ENCODE assay signal across 8 cellular contexts in the genomic region with DNA sequence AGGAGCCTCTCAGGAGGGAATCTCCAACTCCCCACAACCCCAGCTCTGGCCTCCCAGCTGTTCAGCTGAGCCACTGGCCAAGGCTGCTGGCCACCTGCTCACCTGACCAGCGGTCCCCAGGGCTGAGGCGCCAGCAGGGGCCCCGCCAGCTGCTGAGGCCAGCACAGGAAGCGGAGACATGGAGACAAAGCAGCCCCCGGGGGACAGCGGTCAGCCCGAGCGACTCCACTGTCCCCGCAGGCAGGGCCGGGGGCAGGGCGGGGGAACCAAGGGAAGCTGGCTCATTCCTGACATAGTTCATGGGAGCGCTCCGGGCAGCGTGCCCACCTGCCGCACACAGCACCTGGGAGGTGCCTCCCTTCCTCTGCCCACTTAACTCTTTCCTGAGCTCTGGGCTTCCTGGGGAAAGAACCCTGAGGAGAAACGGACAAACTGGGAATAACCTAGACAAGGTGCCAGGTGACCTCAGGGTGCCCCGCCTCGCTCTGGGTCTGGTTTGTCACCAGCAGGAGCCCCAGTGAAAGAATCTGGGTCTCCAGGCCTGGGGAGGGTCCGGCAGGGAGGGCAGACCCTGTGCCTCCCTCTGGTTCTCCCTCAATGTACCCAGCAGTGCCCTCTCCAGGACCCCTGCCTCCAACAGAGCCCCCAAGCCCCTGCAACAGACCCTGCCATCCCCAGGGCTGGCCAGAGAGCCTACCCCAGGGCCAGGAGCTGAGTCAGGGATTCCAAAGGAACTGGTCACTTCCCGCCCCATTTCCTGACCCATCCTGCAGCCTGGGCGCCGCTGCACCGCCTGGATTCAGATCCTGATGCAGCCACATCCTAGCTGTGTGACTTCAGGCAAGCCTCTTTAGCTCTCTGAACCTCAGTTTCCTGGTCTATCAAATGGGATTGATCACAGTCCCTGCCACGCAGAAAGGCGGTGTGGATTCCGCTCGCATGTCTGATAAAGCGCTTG. TPM values are rescaled to one million over a fixed set of nuclear protein-coding genes. Genes with fewer than 3 reads are reported as not detected.
DNase-seq lines count a peak whose midpoint lies in the region; ATAC-seq, FAIRE-seq and TF ChIP-seq lines count a peak whose summit lies in the region.
"Had no signal": no experiment of that assay in that cellular context is flagged by ENCODE, and none has a peak within 500 bp of the region (broad histone marks: within the 10 kb centered on the region; RNA-seq: fewer than 3 reads in every experiment).

No MANE protein-coding gene starts in this region.

- POLR2A ChIA-PET in MCF 10A (lab: Yijun Ruan, JAX), result interaction anchor here (0.6 to 6.7 kb wide), 16 partner anchors 10 to 241 kb away, joined by 3 to 112 read pairs (median 5); a partner anchor contains a TSS

- no peaks in the 10 kb centered on the region for H3K9me3 ChIP-seq in kidney (ENCODE audit: control insufficient read depth in 1 of 2, low read length in 2 of 2)
- H3K9me3 ChIP-seq in thoracic aorta, result no peaks in the 10 kb centered on the region
- no peaks in the 10 kb centered on the region for H3K9me3 ChIP-seq in effector memory CD4-positive, alpha-beta T cell (ENCODE audit: control insufficient read depth, low read length)

- no TSS peak for BruUV-seq in MCF 10A (replicated peaks; lab: Mats Ljungman, UMichigan)

- peaks cover 93% of the 10 kb centered on the region for H3K36me3 Mint-ChIP-seq in MCF 10A (ENCODE audit: insufficient read depth, unreplicated experiment)

- no peak for FAIRE-seq in kidney (lab: Jason Lieb, UNC)

- intact Hi-C loops in MCF 10A (cut with micrococcal nuclease), result loop anchor here (1.0 to 10.0 kb wide), 3 partner anchors 11 to 99 kb away; a partner anchor contains a TSS
- intact Hi-C loops in kidney (cut with DNase I), result no loop called here

- H3K4me3 ChIP-seq in kidney (ENCODE audit: low read length in 2 of 2) (peak overlapping the region; percentile 28 to 42), thoracic aorta (peak overlapping the region; percentile 70)
- no peak overlapping the region for H3K4me3 ChIP-seq in effector memory CD4-positive, alpha-beta T cell (ENCODE audit: insufficient read depth, low read depth, low read length, poor library complexity, severe bottlenecking)

- no peaks in the 10 kb centered on the region for H3K27me3 ChIP-seq in thoracic aorta (replicated peaks; ENCODE audit: insufficient read depth)
- H3K27me3 ChIP-seq in effector memory CD4-positive, alpha-beta T cell (replicated peaks; ENCODE audit: control insufficient read depth, insufficient read depth, low read length, poor library complexity, severe bottlenecking), result no peaks in the 10 kb centered on the region

- peaks cover 47 to 49% of the 10 kb centered on the region in 2 donors for H3K4me1 ChIP-seq in kidney (ENCODE audit: control insufficient read depth in 1 of 2, insufficient read depth in 1 of 2, low read depth in 1 of 2, low read length in 2 of 2)
- peaks cover 27 to 74% of the 10 kb centered on the region in 2 donors for H3K4me1 ChIP-seq in thoracic aorta (ENCODE audit: control insufficient read depth in 1 of 2, low read depth in 2 of 2)
- H3K4me1 ChIP-seq in effector memory CD4-positive, alpha-beta T cell (ENCODE audit: control insufficient read depth, insufficient read depth, low read length, poor library complexity, severe bottlenecking), result peaks cover 2% of the 10 kb centered on the region

- H3K4me3 Mint-ChIP-seq in MCF 10A (ENCODE audit: unreplicated experiment), result peak overlapping the region; percentile 69

- H3K9me3 Mint-ChIP-seq in MCF 10A (ENCODE audit: unreplicated experiment), result no peaks in the 10 kb centered on the region

- H3K27me3 Mint-ChIP-seq in MCF 10A (ENCODE audit: insufficient read depth, unreplicated experiment), result no peaks in the 10 kb centered on the region

- H3K27ac Mint-ChIP-seq in MCF 10A (ENCODE audit: low read depth, unreplicated experiment), result no peak overlapping the region

- peak; percentile 35 for ATAC-seq in thoracic aorta (ENCODE audit: insufficient number of reproducible peaks, low FRiP score, low read depth)
- ATAC-seq in GM21360 (IDR thresholded peaks at IDR 0.05; ENCODE audit: unreplicated experiment), result no peak

- DNase-seq in LHCN-M2 (ENCODE audit: low read depth) (peak; percentile 93), MCF 10A (ENCODE audit: unreplicated experiment) (peak; percentile 95), kidney (peak; percentile 96), thoracic aorta (ENCODE audit: low spot score) (peak; percentile 64)
- no peak for DNase-seq in effector memory CD4-positive, alpha-beta T cell
- DNase-seq in activated CD8-positive, alpha-beta memory T cell treated with anti-CD3 and anti-CD28 coated beads for 24 hours, result no peak

- peaks cover 58% of the 10 kb centered on the region for H3K4me1 Mint-ChIP-seq in MCF 10A (ENCODE audit: insufficient read depth, unreplicated experiment)

- CTCF ChIA-PET in MCF 10A (lab: Yijun Ruan, JAX), result interaction anchor here (3.1 to 15.2 kb wide), 2 partner anchors 9 to 65 kb away, joined by 17 to 156 read pairs; a partner anchor contains a TSS

- H3K27ac ChIP-seq in kidney (ENCODE audit: low read depth in 2 of 2, low read length in 2 of 2), result peak overlapping the region; percentile 79 to 87
- H3K27ac ChIP-seq in thoracic aorta, result peak overlapping the region; percentile 91 to 96
- H3K27ac ChIP-seq in effector memory CD4-positive, alpha-beta T cell (ENCODE audit: insufficient read depth, low read length, poor library complexity, severe bottlenecking), result no peak overlapping the region

- H3K36me3 ChIP-seq in kidney (ENCODE audit: control insufficient read depth in 1 of 2, insufficient read depth in 2 of 2, low read length in 2 of 2) (peaks cover 12 to 30% of the 10 kb centered on the region in 2 donors), thoracic aorta (peaks cover 6% of the 10 kb centered on the region)
- no peaks in the 10 kb centered on the region for H3K36me3 ChIP-seq in effector memory CD4-positive, alpha-beta T cell (ENCODE audit: control insufficient read depth, insufficient read depth, low read length)

- no peak for TF ChIP-seq CTCF in MCF 10A (IDR thresholded peaks at IDR 0.05; ENCODE audit: unreplicated experiment)
- TF ChIP-seq CTCF in kidney (IDR thresholded peaks at IDR 0.05; ENCODE audit: borderline replicate concordance, extremely low read depth, insufficient read depth), result no peak
- TF ChIP-seq CTCF in thoracic aorta (IDR thresholded peaks at IDR 0.05), result no peak

- peak overlapping the region; percentile 8 to 34 for H3K9ac ChIP-seq in kidney (ENCODE audit: low read length in 2 of 2)

RNA-seq across cellular contexts. Expression of a gene that starts 10.6 kb away (rescaled TPM):
- total RNA-seq in LHCN-M2 (2014; rRNA removed) (60.1 and 73.1 TPM in 2 replicates), MCF 10A (2022) (206 and 248 TPM in 2 replicates), kidney (34.2 TPM), thoracic aorta (10 to 100 TPM; 20.3 to 32.9 TPM)
- 49.4 TPM for polyA plus RNA-seq in LHCN-M2 (2012)
- 5.5 TPM for polyA plus RNA-seq in kidney (ENCODE audit: insufficient read depth, low read depth, low replicate concordance)
- total RNA-seq: T-helper 2 cell treated with Interferon-gamma antibody and Interleukin-4, amounts not matched to agents 100 ng/mL and 5 ng/mL, for 36 hours had no signal

Comparison
In these comparisons a context has a peak if more than half of its experiments do, and no peak if none do; other contexts are left out.
1. DNase-seq: peak in LHCN-M2 (single experiment), MCF 10A (single experiment), kidney (single experiment) and thoracic aorta (single experiment); none in effector memory CD4-positive, alpha-beta T cell (0 of 3) and activated CD8-positive, alpha-beta memory T cell treated with anti-CD3 and anti-CD28 coated beads for 24 hours (single experiment).